1 cellular context compared by ENCODE assay signal in genomic region chr14:49634547-49635334, GRCh38.
TF ChIP-seq lines count a peak whose summit lies in the region.

Gene DNAAF2, minus strand, starts transcription at chr14:49635244. Its CDS starts 95 bp downstream, at chr14:49635149.

TF ChIP-seq in HepG2, 621 proteins besides CTCF, POLR2A, EP300 and RAD21 (continued from another document):
- TF ChIP-seq ZNF513 (CRISPR knock-in tag; conservative IDR thresholded peaks at IDR 0.05) = no peak
- no peak for TF ChIP-seq ZNF841 (CRISPR knock-in tag; IDR thresholded peaks at IDR 0.05; ENCODE audit: borderline replicate concordance)
- 0 out of 2 replicates have a peak, but pooled peaks have one; percentile 23 for TF ChIP-seq NCOA5 (CRISPR knock-in tag; IDR thresholded peaks at IDR 0.05)
- TF ChIP-seq POGK (CRISPR knock-in tag; conservative IDR thresholded peaks at IDR 0.05) = no peak
- peak; percentile 55 for TF ChIP-seq ZNF552 (CRISPR knock-in tag; IDR thresholded peaks at IDR 0.05; ENCODE audit: borderline replicate concordance)
- peak; percentile 89 for TF ChIP-seq AGO2 (optimal IDR thresholded peaks at IDR 0.05; ENCODE audit: low read depth, low read length)
- peak; percentile 65 for TF ChIP-seq ZNF18 (CRISPR knock-in tag; IDR thresholded peaks at IDR 0.05; ENCODE audit: insufficient replicate concordance)
- TF ChIP-seq MXI1 (IDR thresholded peaks at IDR 0.05; ENCODE audit: borderline replicate concordance, low read depth, low read length) = peak; percentile 31
- 0 out of 2 replicates have a peak, but pooled peaks have one; percentile 11 for TF ChIP-seq ZNF605 (CRISPR knock-in tag; IDR thresholded peaks at IDR 0.05)
- peak; percentile 71; the same call in 1 of the 2 replicates for TF ChIP-seq NFAT5 (CRISPR knock-in tag; IDR thresholded peaks at IDR 0.05)
- TF ChIP-seq CREM (IDR thresholded peaks at IDR 0.05) = no peak
- no peak for TF ChIP-seq CREM (CRISPR knock-in tag; IDR thresholded peaks at IDR 0.05)
- TF ChIP-seq EEA1 (CRISPR knock-in tag; IDR thresholded peaks at IDR 0.05; ENCODE audit: borderline replicate concordance) = no peak
- peak; percentile 68; the same call in 1 of the 2 replicates for TF ChIP-seq ARID2 (CRISPR knock-in tag; IDR thresholded peaks at IDR 0.05; ENCODE audit: borderline replicate concordance)
- TF ChIP-seq TP53 (CRISPR knock-in tag; conservative IDR thresholded peaks at IDR 0.05) = 0 out of 2 replicates have a peak, but pooled peaks have one; percentile 9
- TF ChIP-seq ZNF790 (CRISPR knock-in tag; IDR thresholded peaks at IDR 0.05; ENCODE audit: borderline replicate concordance) = peak; percentile 86
TF ChIP-seq in HepG2: peak in this region for 161.
